8 cellular contexts compared by ENCODE assay signal in the genomic region with DNA sequence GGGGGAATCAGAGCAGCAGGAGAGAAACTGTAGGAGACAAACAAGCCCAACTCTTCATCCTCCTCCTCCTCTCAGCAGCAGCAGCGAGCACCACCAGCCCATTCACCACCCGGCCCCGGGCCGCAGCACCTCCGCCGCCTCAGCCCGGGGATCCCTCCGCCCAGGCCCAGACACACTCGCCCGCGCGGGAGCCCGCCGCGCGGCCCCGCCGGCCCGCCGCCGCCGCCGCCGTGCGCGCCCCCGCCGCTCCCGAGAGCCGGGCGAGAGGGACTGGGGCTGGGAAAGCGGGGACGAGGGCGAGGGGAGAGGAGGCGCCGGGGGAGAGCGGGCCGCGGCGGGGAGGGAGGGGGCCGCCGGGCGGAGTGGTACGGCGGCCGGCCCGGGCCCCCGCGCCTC. TPM values are rescaled to one million over a fixed set of nuclear protein-coding genes. Genes with fewer than 3 reads are reported as not detected.
DNase-seq lines count a peak whose midpoint lies in the region; ATAC-seq lines count a peak whose summit lies in the region.

TSS of gene PHF21A (minus strand) at position 127 of the 396 bp plus-strand sequence. CDS start 37,235 bp downstream, outside the sequence.

- peaks cover 6% of the 10 kb centered on the region for H3K36me3 Mint-ChIP-seq in activated CD4-positive, alpha-beta memory T cell treated with anti-CD3 and anti-CD28 coated beads, Interleukin-2, amount 10 ng/mL, durations not matched to agents 7 days and 5 days (ENCODE audit: low read depth)

- H3K4me1 ChIP-seq in BLaER1 = peaks cover 39% of the 10 kb centered on the region
- no peaks in the 10 kb centered on the region for H3K4me1 ChIP-seq in ectodermal cell (ENCODE audit: control insufficient read depth, insufficient read depth, low read length)

- POLR2A ChIA-PET in activated CD4-positive, alpha-beta memory T cell treated with anti-CD3 and anti-CD28 coated beads, Interleukin-2, amount 10 ng/mL, durations not matched to agents 7 days and 5 days (lab: Charles Lee) = interaction anchor here (1.2 to 2.5 kb wide), 3 partner anchors 22 to 228 kb away, joined by 6 to 8 read pairs (median 7); no protein-coding TSS in a partner anchor

- H3K4me3 ChIP-seq in BLaER1 = peak within 1 kb of the TSS; percentile 87
- H3K4me3 ChIP-seq in ectodermal cell (ENCODE audit: insufficient read depth, low read depth, low read length) = peak within 1 kb of the TSS; percentile 54

- no peaks in the 10 kb centered on the region for H3K27me3 Mint-ChIP-seq in activated CD4-positive, alpha-beta memory T cell treated with anti-CD3 and anti-CD28 coated beads, Interleukin-2, amount 10 ng/mL, durations not matched to agents 7 days and 5 days

- H3K27me3 ChIP-seq in BLaER1 (no peaks in the 10 kb centered on the region), ectodermal cell (ENCODE audit: control insufficient read depth, insufficient read depth, low read length, poor library complexity, severe bottlenecking) (no peaks in the 10 kb centered on the region)

- no peaks in the 10 kb centered on the region for H3K9me3 Mint-ChIP-seq in activated CD4-positive, alpha-beta memory T cell treated with anti-CD3 and anti-CD28 coated beads, Interleukin-2, amount 10 ng/mL, durations not matched to agents 7 days and 5 days

- CTCF ChIA-PET in activated CD4-positive, alpha-beta memory T cell treated with anti-CD3 and anti-CD28 coated beads, Interleukin-2, amount 10 ng/mL, durations not matched to agents 7 days and 5 days (lab: Charles Lee) = no interaction called here

- H3K9me3 ChIP-seq in BLaER1 (no peaks in the 10 kb centered on the region), ectodermal cell (ENCODE audit: control insufficient read depth, low read length) (no peaks in the 10 kb centered on the region)

- H3K27ac Mint-ChIP-seq in activated CD4-positive, alpha-beta memory T cell treated with anti-CD3 and anti-CD28 coated beads, Interleukin-2, amount 10 ng/mL, durations not matched to agents 7 days and 5 days = peak within 1 kb of the TSS; percentile 89

- peak within 1 kb of the TSS; percentile 79 for H3K9ac ChIP-seq in BLaER1

- H3K27ac ChIP-seq in BLaER1 = peak within 1 kb of the TSS; percentile 79
- peak within 1 kb of the TSS; percentile 92 for H3K27ac ChIP-seq in ectodermal cell (ENCODE audit: insufficient read depth, low read depth, low read length, poor library complexity, severe bottlenecking)

- H3K4me2 ChIP-seq in BLaER1 = peak within 1 kb of the TSS; percentile 93

- H3K36me3 ChIP-seq in BLaER1 (no peaks in the 10 kb centered on the region), ectodermal cell (ENCODE audit: control insufficient read depth, insufficient read depth, low read length) (no peaks in the 10 kb centered on the region)

- ATAC-seq in GM19324 (IDR thresholded peaks at IDR 0.05; ENCODE audit: low FRiP score, unreplicated experiment) (peak; percentile 66), HG03460 (IDR thresholded peaks at IDR 0.05; ENCODE audit: unreplicated experiment) (peak; percentile 45)

- 0% methylated on average over 49 of the region's 49 CpGs for WGBS in ectodermal cell, 2 experiments

- peaks cover 41% of the 10 kb centered on the region for H3K4me1 Mint-ChIP-seq in activated CD4-positive, alpha-beta memory T cell treated with anti-CD3 and anti-CD28 coated beads, Interleukin-2, amount 10 ng/mL, durations not matched to agents 7 days and 5 days

- peak within 1 kb of the TSS; percentile 89 for H3K4me3 Mint-ChIP-seq in activated CD4-positive, alpha-beta memory T cell treated with anti-CD3 and anti-CD28 coated beads, Interleukin-2, amount 10 ng/mL, durations not matched to agents 7 days and 5 days

- peaks cover 25% of the 10 kb centered on the region for H4K20me1 ChIP-seq in BLaER1

- DNase-seq in NCI-H82 (lab: John Stamatoyannopoulos, UW) (peak; percentile 86), lung microvascular endothelial cell (ENCODE audit: low read depth in 2 of 2) (peak; percentile 94 to 96)
- DNase-seq in activated CD4-positive, alpha-beta memory T cell treated with anti-CD3 and anti-CD28 coated beads, Interleukin-2, amount 10 ng/mL, durations not matched to agents 7 days and 5 days = peak; percentile 92
- DNase-seq in stimulated activated CD8-positive, alpha-beta memory T cell treated with anti-CD3 and anti-CD28 coated beads, Interleukin-12 subunit alpha, Interleukin-12 subunit beta, amount 100 ng/mL, for 24 hours (ENCODE audit: extremely low read depth) = peak; percentile 70

RNA-seq across cellular contexts. Expression of gene PHF21A, which starts in this region (rescaled TPM):
- 10 to 100 TPM; 52.6 to 56.9 TPM for total RNA-seq in activated CD4-positive, alpha-beta memory T cell treated with anti-CD3 and anti-CD28 coated beads, Interleukin-2, amount 10 ng/mL, durations not matched to agents 7 days and 5 days
- polyA plus RNA-seq in ectodermal cell (2013, experiment 1 of 4) = 58.4 TPM
- 52.2 TPM for polyA plus RNA-seq in ectodermal cell (2013, experiment 2 of 4)
- 41.4 TPM for polyA plus RNA-seq in ectodermal cell (2013, experiment 3 of 4)
- polyA plus RNA-seq in ectodermal cell (2013, experiment 4 of 4) = 47.8 TPM
- 5.2 and 8.9 TPM in 2 replicates for total RNA-seq in lung microvascular endothelial cell

Comparison
In these comparisons a context has a peak if more than half of its experiments do, and no peak if none do; other contexts are left out.
1. Peak in every context shown above with its lines: DNase-seq, ATAC-seq, H3K4me3 ChIP-seq and H3K27ac ChIP-seq.